ENCODE assay signal across 16 cellular contexts in genomic region chr1:62064831-62065230, GRCh38.
DNase-seq lines count a peak whose midpoint lies in the region; ATAC-seq and TF ChIP-seq lines count a peak whose summit lies in the region.
"Had no signal": no experiment of that assay in that cellular context is flagged by ENCODE, and none has a peak within 500 bp of the region (broad histone marks: within the 10 kb centered on the region; RNA-seq: fewer than 3 reads in every experiment).

No MANE protein-coding gene starts in this region.

- H3K9me3 Mint-ChIP-seq in activated T-cell treated with anti-CD3 and anti-CD28 coated beads, Interleukin-2, amount 50 U/mL, for 72 hours = peaks cover 0 to 1% of the 10 kb centered on the region in 2 donors

- H3K4me2 ChIP-seq in neural cell (ENCODE audit: low read length) = peak overlapping the region; percentile 7
- H3K4me2 ChIP-seq: PC-9 had no signal

- peak overlapping the region; percentile 34 for H3K9ac ChIP-seq in neural cell (ENCODE audit: low read length)

- ATAC-seq in heart left ventricle (no peak), left ventricle myocardium superior (no peak)
- no peak for ATAC-seq in activated CD4-positive, CD25-positive, alpha-beta regulatory T cell treated with anti-CD3 and anti-CD28 coated beads, Interleukin-2, amount 50 U/mL, for 24 hours
- no peak for ATAC-seq in activated T-cell treated with anti-CD3 and anti-CD28 coated beads, Interleukin-2, amount 50 U/mL, for 72 hours (replicated peaks in 1 of 2)
- ATAC-seq: K562 had no signal

- no peaks in the 10 kb centered on the region for H4K20me1 ChIP-seq in neural cell (ENCODE audit: insufficient read depth)

- H3K4me1 Mint-ChIP-seq in activated T-cell treated with anti-CD3 and anti-CD28 coated beads, Interleukin-2, amount 50 U/mL, for 72 hours (ENCODE audit: low read depth) = no peaks in the 10 kb centered on the region

- no peak overlapping the region for H2AFZ ChIP-seq in neural cell (ENCODE audit: low read depth, low read length)
- H2AFZ ChIP-seq: PC-9 had no signal

- DNase-seq in heart left ventricle = no peak
- DNase-seq in left ventricle myocardium superior = no peak
- DNase-seq in ascending aorta (ENCODE audit: low spot score in 2 of 2) = no peak
- DNase-seq in thyroid gland = no peak
- DNase-seq in activated T-cell treated with anti-CD3 and anti-CD28 coated beads, Interleukin-2, amount 50 U/mL, for 72 hours = no peak
- DNase-seq in T-helper 9 cell = no peak
- DNase-seq: Calu3, HFFc6, NCI-H146, NCI-H2081 treated with DMSO at 0.1 percent for 48 hours, NCI-H226, PC-9 had no signal

- H3K27ac ChIP-seq in heart left ventricle (peak overlapping the region; percentile 35 to 96 (median 79)), ascending aorta (peak overlapping the region; percentile 67 to 95), neural cell (ENCODE audit: low read length) (peak overlapping the region; percentile 65), thyroid gland (peak overlapping the region in 2 of 3 donors; percentile 20 to 66)
- H3K27ac ChIP-seq: HL-60, PC-9 had no signal

- H3K36me3 Mint-ChIP-seq in activated T-cell treated with anti-CD3 and anti-CD28 coated beads, Interleukin-2, amount 50 U/mL, for 72 hours (ENCODE audit: insufficient read depth in 2 of 2) = peaks cover 0 to 2% of the 10 kb centered on the region in 2 donors

- no peak for TF ChIP-seq RAD21 in neural cell (conservative IDR thresholded peaks at IDR 0.05)

- H3K9me2 ChIP-seq in neural cell (ENCODE audit: insufficient read depth, low read length) = no peaks in the 10 kb centered on the region

- intact Hi-C loops in heart left ventricle (cut with DNase I) (loop anchor here in 3 of 10 donors (5.0 kb wide), 3 partner anchors 93 to 193 kb away; no protein-coding TSS in a partner anchor), left ventricle myocardium superior (cut with micrococcal nuclease) (loop anchor here (10.0 kb wide), 1 partner anchor 110 kb away; no protein-coding TSS in a partner anchor), ascending aorta (cut with DNase I) (no loop called here), thyroid gland (cut with DNase I) (no loop called here)

- H3K79me2 ChIP-seq in neural cell (replicated peaks; ENCODE audit: insufficient read depth, low read length) = no peaks in the 10 kb centered on the region

- H3K9me3 ChIP-seq in heart left ventricle (peaks cover 0 to 13% (median 0%) of the 10 kb centered on the region in 12 donors), ascending aorta (no peaks in the 10 kb centered on the region), neural cell (ENCODE audit: low read length) (no peaks in the 10 kb centered on the region), thyroid gland (no peaks in the 10 kb centered on the region)

- H3K36me3 ChIP-seq in heart left ventricle = no peaks in the 10 kb centered on the region
- no peaks in the 10 kb centered on the region for H3K36me3 ChIP-seq in ascending aorta
- no peaks in the 10 kb centered on the region for H3K36me3 ChIP-seq in neural cell (ENCODE audit: insufficient read depth, low read length)
- no peaks in the 10 kb centered on the region for H3K36me3 ChIP-seq in thyroid gland

- no peaks in the 10 kb centered on the region for H3K27me3 Mint-ChIP-seq in activated T-cell treated with anti-CD3 and anti-CD28 coated beads, Interleukin-2, amount 50 U/mL, for 72 hours (ENCODE audit: low read depth)

- no peak overlapping the region for H3K27ac Mint-ChIP-seq in activated T-cell treated with anti-CD3 and anti-CD28 coated beads, Interleukin-2, amount 50 U/mL, for 72 hours
- H3K27ac Mint-ChIP-seq: HFFc6 had no signal

- TF ChIP-seq CTCF in heart left ventricle (IDR thresholded peaks at IDR 0.05) = no peak
- TF ChIP-seq CTCF in ascending aorta (IDR thresholded peaks at IDR 0.05) = no peak
- no peak for TF ChIP-seq CTCF in neural cell (IDR thresholded peaks at IDR 0.05; ENCODE audit: poor library complexity, severe bottlenecking)
- TF ChIP-seq CTCF in thyroid gland (IDR thresholded peaks at IDR 0.05) = no peak

- no peak overlapping the region for H3K4me3 ChIP-seq in heart left ventricle
- no peak overlapping the region for H3K4me3 ChIP-seq in ascending aorta
- no peak overlapping the region for H3K4me3 ChIP-seq in neural cell (ENCODE audit: low read length)
- no peak overlapping the region for H3K4me3 ChIP-seq in thyroid gland (replicated peaks in 1 of 3)
- H3K4me3 ChIP-seq: K562, PC-9 had no signal

- H3K4me3 Mint-ChIP-seq in activated T-cell treated with anti-CD3 and anti-CD28 coated beads, Interleukin-2, amount 50 U/mL, for 72 hours = no peak overlapping the region
- H3K4me3 Mint-ChIP-seq: HFFc6 had no signal

- H3K27me3 ChIP-seq in heart left ventricle (no peaks in the 10 kb centered on the region), ascending aorta (no peaks in the 10 kb centered on the region), neural cell (ENCODE audit: insufficient read depth, low read depth, low read length) (no peaks in the 10 kb centered on the region), thyroid gland (no peaks in the 10 kb centered on the region)

- H3F3A ChIP-seq in neural cell (ENCODE audit: insufficient read depth, low read length, poor library complexity, severe bottlenecking) = no peaks in the 10 kb centered on the region

- H3K4me1 ChIP-seq in heart left ventricle = peaks cover 0 to 50% (median 27%) of the 10 kb centered on the region in 12 donors
- H3K4me1 ChIP-seq in ascending aorta = peaks cover 16 to 29% of the 10 kb centered on the region in 2 donors
- peaks cover 7% of the 10 kb centered on the region in 2 donors for H3K4me1 ChIP-seq in thyroid gland

- no peak for TF ChIP-seq POLR2A in heart left ventricle (IDR thresholded peaks at IDR 0.05)
- TF ChIP-seq POLR2A in thyroid gland (IDR thresholded peaks at IDR 0.05) = no peak

- WGBS in heart left ventricle, 4 donors = 32 to 39% (median 36%) methylated on average over 1 of the region's 1 CpG
- 54 to 57% methylated on average over 1 of the region's 1 CpG for WGBS in thyroid gland, 2 donors

- no peak for TF ChIP-seq EP300 in neural cell (conservative IDR thresholded peaks at IDR 0.05; ENCODE audit: poor library complexity, severe bottlenecking)

TF ChIP-seq in neural cell, 6 proteins besides CTCF, POLR2A, EP300 and RAD21:
- TF ChIP-seq REST (IDR thresholded peaks at IDR 0.05; ENCODE audit: borderline replicate concordance) = no peak
- TF ChIP-seq POLR2AphosphoS5 (IDR thresholded peaks at IDR 0.05) = peak; percentile 19
TF ChIP-seq in neural cell: peak in this region for 1.
